ENCODE assay signal across 23 cellular contexts in genomic region chr12:28177461-28177860, GRCh38.
"Had no signal": no experiment of that assay in that cellular context is flagged by ENCODE, and none has a peak within 500 bp of the region (broad histone marks: within the 10 kb centered on the region; RNA-seq: fewer than 3 reads in every experiment).

No MANE protein-coding gene starts in this region.

- FAIRE-seq: K562 had no signal

- ATAC-seq: activated CD4-positive, alpha-beta T cell treated with anti-CD3 and anti-CD28 coated beads for 36 hours; activated T-helper 17 cell treated with anti-CD3 and anti-CD28 coated beads, Interleukin-2, amount 50 U/mL, for 72 hours; K562 had no signal

- H3K36me3 ChIP-seq: WERI-Rb-1 had no signal

- H3K27ac ChIP-seq: WERI-Rb-1 had no signal

- DNase-seq: activated CD4-positive, alpha-beta memory T cell treated with anti-CD3 and anti-CD28 coated beads, Interleukin-2, amount 10 ng/mL, durations not matched to agents 7 days and 5 days; activated CD4-positive, alpha-beta T cell treated with anti-CD3 and anti-CD28 coated beads for 36 hours; activated CD4-positive, alpha-beta T cell treated with anti-CD3 and anti-CD28 coated beads, Interleukin-2, amount 50 U/mL, for 1 hour; activated gamma-delta T cell; activated naive CD4-positive, alpha-beta T cell treated with anti-CD3 and anti-CD28 coated beads, Interleukin-2, amount 10 ng/mL, durations not matched to agents 7 days and 5 days; activated naive CD8-positive, alpha-beta T cell treated with anti-CD3 and anti-CD28 coated beads for 36 hours; activated T-cell treated with anti-CD3 and anti-CD28 coated beads for 4 hours; activated T-cell treated with anti-CD3 and anti-CD28 coated beads, Interleukin-2, amount 50 U/mL, for 48 hours; cerebellar nuclear complex; Karpas-422; NCI-H1092; NCI-H1417 treated with DMSO at 0.1 percent for 48 hours; NCI-H1694; NCI-H2029; NCI-H2107; NCI-H510A treated with DMSO at 0.1 percent for 48 hours; NCI-H69; NK-92 treated with Interleukin-12 subunit alpha and Interleukin-12 subunit beta, amount 100 ng/mL, for 24 hours; SIG-M5; T-helper 1 cell; WERI-Rb-1 had no signal

- H3K4me3 ChIP-seq: K562 had no signal
